ENCODE assay signal across 1 cellular context in the genomic region with DNA sequence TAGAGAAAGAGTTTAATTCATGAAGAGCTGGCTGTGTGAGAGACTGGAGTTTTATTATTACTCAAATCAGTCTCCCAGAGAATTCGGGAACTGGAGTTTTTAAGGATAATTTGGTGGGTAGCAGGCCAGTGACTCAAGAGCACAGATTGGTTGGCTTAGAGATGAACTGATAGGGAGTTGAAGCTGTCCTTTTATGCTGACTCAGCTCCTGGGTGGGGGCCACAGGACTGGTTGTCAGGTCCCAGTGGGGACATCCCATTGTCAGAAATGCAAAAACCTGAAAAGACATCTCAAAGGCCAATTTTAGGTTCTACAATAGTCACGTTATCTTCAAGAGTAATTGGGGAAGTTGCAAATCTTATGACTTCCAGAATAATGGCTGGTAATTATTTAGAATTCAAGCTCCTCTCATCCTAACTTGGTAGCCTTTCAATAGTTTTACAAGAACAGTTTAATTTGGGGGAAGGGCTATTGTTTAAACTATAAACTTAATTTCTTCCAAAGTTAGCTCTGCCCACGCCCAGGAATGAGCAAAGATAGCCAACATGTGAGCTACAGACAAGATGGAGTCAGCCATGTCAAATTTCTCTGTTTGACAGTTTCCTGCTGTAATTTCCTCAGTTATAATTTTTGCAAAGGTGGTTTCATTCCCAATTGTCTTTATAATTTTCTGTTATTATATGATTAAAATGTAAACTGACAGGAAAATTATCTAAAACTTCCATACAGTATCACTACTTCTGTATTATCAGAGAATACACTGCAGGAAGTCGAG.
A peak's percentile ranks its signal among the peaks of the same experiment; 100 is the strongest.
TF ChIP-seq lines count a peak whose summit lies in the region.

No MANE protein-coding gene starts in this region.

TF ChIP-seq in K562, 482 proteins besides CTCF, POLR2A, EP300 and RAD21 (continued from another document):
- TF ChIP-seq, protein P1, sequence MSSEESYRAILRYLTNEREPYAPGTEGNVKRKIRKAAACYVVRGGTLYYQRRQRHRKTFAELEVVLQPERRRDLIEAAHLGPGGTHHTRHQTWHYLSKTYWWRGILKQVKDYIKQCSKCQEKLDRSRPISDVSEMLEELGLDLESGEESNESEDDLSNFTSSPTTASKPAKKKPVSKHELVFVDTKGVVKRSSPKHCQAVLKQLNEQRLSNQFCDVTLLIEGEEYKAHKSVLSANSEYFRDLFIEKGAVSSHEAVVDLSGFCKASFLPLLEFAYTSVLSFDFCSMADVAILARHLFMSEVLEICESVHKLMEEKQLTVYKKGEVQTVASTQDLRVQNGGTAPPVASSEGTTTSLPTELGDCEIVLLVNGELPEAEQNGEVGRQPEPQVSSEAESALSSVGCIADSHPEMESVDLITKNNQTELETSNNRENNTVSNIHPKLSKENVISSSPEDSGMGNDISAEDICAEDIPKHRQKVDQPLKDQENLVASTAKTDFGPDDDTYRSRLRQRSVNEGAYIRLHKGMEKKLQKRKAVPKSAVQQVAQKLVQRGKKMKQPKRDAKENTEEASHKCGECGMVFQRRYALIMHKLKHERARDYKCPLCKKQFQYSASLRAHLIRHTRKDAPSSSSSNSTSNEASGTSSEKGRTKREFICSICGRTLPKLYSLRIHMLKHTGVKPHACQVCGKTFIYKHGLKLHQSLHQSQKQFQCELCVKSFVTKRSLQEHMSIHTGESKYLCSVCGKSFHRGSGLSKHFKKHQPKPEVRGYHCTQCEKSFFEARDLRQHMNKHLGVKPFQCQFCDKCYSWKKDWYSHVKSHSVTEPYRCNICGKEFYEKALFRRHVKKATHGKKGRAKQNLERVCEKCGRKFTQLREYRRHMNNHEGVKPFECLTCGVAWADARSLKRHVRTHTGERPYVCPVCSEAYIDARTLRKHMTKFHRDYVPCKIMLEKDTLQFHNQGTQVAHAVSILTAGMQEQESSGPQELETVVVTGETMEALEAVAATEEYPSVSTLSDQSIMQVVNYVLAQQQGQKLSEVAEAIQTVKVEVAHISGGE (CRISPR knock-in tag; IDR thresholded peaks at IDR 0.05) = 0 out of 6 replicates have a peak, but pooled peaks of 1 of the 3 experiments have one; percentile 23
- TF ChIP-seq, protein P2, sequence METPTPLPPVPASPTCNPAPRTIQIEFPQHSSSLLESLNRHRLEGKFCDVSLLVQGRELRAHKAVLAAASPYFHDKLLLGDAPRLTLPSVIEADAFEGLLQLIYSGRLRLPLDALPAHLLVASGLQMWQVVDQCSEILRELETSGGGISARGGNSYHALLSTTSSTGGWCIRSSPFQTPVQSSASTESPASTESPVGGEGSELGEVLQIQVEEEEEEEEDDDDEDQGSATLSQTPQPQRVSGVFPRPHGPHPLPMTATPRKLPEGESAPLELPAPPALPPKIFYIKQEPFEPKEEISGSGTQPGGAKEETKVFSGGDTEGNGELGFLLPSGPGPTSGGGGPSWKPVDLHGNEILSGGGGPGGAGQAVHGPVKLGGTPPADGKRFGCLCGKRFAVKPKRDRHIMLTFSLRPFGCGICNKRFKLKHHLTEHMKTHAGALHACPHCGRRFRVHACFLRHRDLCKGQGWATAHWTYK (CRISPR knock-in tag; IDR thresholded peaks at IDR 0.05) = 0 out of 2 replicates have a peak, but pooled peaks have one; percentile 59
- TF ChIP-seq SUPT5H (IDR thresholded peaks at IDR 0.05) = no peak
- no peak for TF ChIP-seq SRSF9 (IDR thresholded peaks at IDR 0.05; ENCODE audit: borderline replicate concordance, low read depth, low read length)
- TF ChIP-seq, protein P3, sequence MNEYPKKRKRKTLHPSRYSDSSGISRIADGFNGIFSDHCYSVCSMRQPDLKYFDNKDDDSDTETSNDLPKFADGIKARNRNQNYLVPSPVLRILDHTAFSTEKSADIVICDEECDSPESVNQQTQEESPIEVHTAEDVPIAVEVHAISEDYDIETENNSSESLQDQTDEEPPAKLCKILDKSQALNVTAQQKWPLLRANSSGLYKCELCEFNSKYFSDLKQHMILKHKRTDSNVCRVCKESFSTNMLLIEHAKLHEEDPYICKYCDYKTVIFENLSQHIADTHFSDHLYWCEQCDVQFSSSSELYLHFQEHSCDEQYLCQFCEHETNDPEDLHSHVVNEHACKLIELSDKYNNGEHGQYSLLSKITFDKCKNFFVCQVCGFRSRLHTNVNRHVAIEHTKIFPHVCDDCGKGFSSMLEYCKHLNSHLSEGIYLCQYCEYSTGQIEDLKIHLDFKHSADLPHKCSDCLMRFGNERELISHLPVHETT (CRISPR knock-in tag; conservative IDR thresholded peaks at IDR 0.05 in 1 of 2, IDR thresholded peaks at IDR 0.05 in 1 of 2) = peak in 1 of 2 experiments; percentile 65; a peak in 1 of 4 replicates
- peak; percentile 94 for TF ChIP-seq ZNF316 (IDR thresholded peaks at IDR 0.05)
- no peak for TF ChIP-seq TBL1XR1 (IDR thresholded peaks at IDR 0.05; ENCODE audit: low read length in 2 of 2)
- no peak for TF ChIP-seq ZNF124 (CRISPR knock-in tag; IDR thresholded peaks at IDR 0.05)
- TF ChIP-seq FOXA3 (CRISPR knock-in tag; conservative IDR thresholded peaks at IDR 0.05 in 1 of 2, IDR thresholded peaks at IDR 0.05 in 1 of 2) = no peak
- TF ChIP-seq XRCC3 (IDR thresholded peaks at IDR 0.05) = no peak
- TF ChIP-seq, protein P4, sequence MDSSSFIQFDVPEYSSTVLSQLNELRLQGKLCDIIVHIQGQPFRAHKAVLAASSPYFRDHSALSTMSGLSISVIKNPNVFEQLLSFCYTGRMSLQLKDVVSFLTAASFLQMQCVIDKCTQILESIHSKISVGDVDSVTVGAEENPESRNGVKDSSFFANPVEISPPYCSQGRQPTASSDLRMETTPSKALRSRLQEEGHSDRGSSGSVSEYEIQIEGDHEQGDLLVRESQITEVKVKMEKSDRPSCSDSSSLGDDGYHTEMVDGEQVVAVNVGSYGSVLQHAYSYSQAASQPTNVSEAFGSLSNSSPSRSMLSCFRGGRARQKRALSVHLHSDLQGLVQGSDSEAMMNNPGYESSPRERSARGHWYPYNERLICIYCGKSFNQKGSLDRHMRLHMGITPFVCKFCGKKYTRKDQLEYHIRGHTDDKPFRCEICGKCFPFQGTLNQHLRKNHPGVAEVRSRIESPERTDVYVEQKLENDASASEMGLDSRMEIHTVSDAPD (CRISPR knock-in tag; IDR thresholded peaks at IDR 0.05) = no peak
- TF ChIP-seq, protein P5, sequence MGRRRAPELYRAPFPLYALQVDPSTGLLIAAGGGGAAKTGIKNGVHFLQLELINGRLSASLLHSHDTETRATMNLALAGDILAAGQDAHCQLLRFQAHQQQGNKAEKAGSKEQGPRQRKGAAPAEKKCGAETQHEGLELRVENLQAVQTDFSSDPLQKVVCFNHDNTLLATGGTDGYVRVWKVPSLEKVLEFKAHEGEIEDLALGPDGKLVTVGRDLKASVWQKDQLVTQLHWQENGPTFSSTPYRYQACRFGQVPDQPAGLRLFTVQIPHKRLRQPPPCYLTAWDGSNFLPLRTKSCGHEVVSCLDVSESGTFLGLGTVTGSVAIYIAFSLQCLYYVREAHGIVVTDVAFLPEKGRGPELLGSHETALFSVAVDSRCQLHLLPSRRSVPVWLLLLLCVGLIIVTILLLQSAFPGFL (CRISPR knock-in tag; IDR thresholded peaks at IDR 0.05) = no peak
- TF ChIP-seq ZNF644 (tag; IDR thresholded peaks at IDR 0.05; ENCODE audit: low read depth) = peak; percentile 70; the same call in 1 of the 2 replicates
- peak; percentile 92 for TF ChIP-seq DMBX1 (CRISPR knock-in tag; IDR thresholded peaks at IDR 0.05; ENCODE audit: borderline replicate concordance)
- TF ChIP-seq, protein P6, sequence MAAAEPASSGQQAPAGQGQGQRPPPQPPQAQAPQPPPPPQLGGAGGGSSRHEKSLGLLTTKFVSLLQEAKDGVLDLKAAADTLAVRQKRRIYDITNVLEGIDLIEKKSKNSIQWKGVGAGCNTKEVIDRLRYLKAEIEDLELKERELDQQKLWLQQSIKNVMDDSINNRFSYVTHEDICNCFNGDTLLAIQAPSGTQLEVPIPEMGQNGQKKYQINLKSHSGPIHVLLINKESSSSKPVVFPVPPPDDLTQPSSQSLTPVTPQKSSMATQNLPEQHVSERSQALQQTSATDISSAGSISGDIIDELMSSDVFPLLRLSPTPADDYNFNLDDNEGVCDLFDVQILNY (CRISPR knock-in tag; IDR thresholded peaks at IDR 0.05) = no peak
- TF ChIP-seq GATA2 (CRISPR knock-in tag; IDR thresholded peaks at IDR 0.05) = no peak
- TF ChIP-seq, protein P7, sequence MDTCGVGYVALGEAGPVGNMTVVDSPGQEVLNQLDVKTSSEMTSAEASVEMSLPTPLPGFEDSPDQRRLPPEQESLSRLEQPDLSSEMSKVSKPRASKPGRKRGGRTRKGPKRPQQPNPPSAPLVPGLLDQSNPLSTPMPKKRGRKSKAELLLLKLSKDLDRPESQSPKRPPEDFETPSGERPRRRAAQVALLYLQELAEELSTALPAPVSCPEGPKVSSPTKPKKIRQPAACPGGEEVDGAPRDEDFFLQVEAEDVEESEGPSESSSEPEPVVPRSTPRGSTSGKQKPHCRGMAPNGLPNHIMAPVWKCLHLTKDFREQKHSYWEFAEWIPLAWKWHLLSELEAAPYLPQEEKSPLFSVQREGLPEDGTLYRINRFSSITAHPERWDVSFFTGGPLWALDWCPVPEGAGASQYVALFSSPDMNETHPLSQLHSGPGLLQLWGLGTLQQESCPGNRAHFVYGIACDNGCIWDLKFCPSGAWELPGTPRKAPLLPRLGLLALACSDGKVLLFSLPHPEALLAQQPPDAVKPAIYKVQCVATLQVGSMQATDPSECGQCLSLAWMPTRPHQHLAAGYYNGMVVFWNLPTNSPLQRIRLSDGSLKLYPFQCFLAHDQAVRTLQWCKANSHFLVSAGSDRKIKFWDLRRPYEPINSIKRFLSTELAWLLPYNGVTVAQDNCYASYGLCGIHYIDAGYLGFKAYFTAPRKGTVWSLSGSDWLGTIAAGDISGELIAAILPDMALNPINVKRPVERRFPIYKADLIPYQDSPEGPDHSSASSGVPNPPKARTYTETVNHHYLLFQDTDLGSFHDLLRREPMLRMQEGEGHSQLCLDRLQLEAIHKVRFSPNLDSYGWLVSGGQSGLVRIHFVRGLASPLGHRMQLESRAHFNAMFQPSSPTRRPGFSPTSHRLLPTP (IDR thresholded peaks at IDR 0.05; ENCODE audit: borderline replicate concordance, extremely low read depth, insufficient read length) = no peak
- TF ChIP-seq NELFE (IDR thresholded peaks at IDR 0.05; ENCODE audit: insufficient read depth, insufficient read length) = no peak
- TF ChIP-seq, protein P8, sequence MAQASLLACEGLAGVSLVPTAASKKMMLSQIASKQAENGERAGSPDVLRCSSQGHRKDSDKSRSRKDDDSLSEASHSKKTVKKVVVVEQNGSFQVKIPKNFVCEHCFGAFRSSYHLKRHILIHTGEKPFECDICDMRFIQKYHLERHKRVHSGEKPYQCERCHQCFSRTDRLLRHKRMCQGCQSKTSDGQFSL (CRISPR knock-in tag; IDR thresholded peaks at IDR 0.05) = no peak
- TF ChIP-seq, protein P8 (tag; IDR thresholded peaks at IDR 0.05) = peak in 1 of 2 experiments; percentile 64; a peak in 1 of 4 replicates
- no peak for TF ChIP-seq COPS2 (conservative IDR thresholded peaks at IDR 0.05)
- no peak for TF ChIP-seq BRD9 (IDR thresholded peaks at IDR 0.05; ENCODE audit: low read depth, partially characterized antibody)
- TF ChIP-seq ZNF584 (CRISPR knock-in tag; IDR thresholded peaks at IDR 0.05; ENCODE audit: low read depth) = 0 out of 2 replicates have a peak, but pooled peaks have one; percentile 40
- no peak for TF ChIP-seq SPI1 (IDR thresholded peaks at IDR 0.05; ENCODE audit: borderline replicate concordance, low read depth, low read length)
- TF ChIP-seq GTF2E2 (tag; IDR thresholded peaks at IDR 0.05) = no peak
- peak; percentile 48 for TF ChIP-seq CXXC5 (CRISPR knock-in tag; IDR thresholded peaks at IDR 0.05)
- TF ChIP-seq ZFX (CRISPR knock-in tag; IDR thresholded peaks at IDR 0.05) = no peak
- TF ChIP-seq KAT2B (IDR thresholded peaks at IDR 0.05; ENCODE audit: low read depth, low read length) = no peak
